In genomic region chr9:128702445-128702948, GRCh38 we compare ENCODE assay signal across 8 cellular contexts. TPM values are rescaled to one million over a fixed set of nuclear protein-coding genes. Genes with fewer than 3 reads are reported as not detected.
DNase-seq lines count a peak whose midpoint lies in the region; ATAC-seq and TF ChIP-seq lines count a peak whose summit lies in the region.

TSS of gene PKN3 (plus strand) at chr9:128702503. CDS start at chr9:128702916, 413 bp downstream.

- H3K9me3 ChIP-seq in Peyer's patch = no peaks in the 10 kb centered on the region

- peak within 1 kb of the TSS; percentile 69 to 79 (median 74) for H3K27ac ChIP-seq in Peyer's patch

- peaks cover 3% of the 10 kb centered on the region for H3K27me3 Mint-ChIP-seq in nephron progenitor cell (ENCODE audit: low read depth, poor library complexity)
- H3K27me3 Mint-ChIP-seq in stimulated activated naive CD8-positive, alpha-beta T cell treated with anti-CD3 and anti-CD28 coated beads, Interleukin-15, amount 100 ng/mL, for 72 hours = no peaks in the 10 kb centered on the region

- ATAC-seq in GM19397 (IDR thresholded peaks at IDR 0.05; ENCODE audit: unreplicated experiment) = peak; percentile 79
- peak; percentile 91 for ATAC-seq in stimulated activated naive CD8-positive, alpha-beta T cell treated with anti-CD3 and anti-CD28 coated beads, Interleukin-15, amount 100 ng/mL, for 72 hours

- H3K4me1 ChIP-seq in Peyer's patch = peaks cover 0 to 6% (median 2%) of the 10 kb centered on the region in 4 donors

- DNase-seq in COLO668 (lab: John Stamatoyannopoulos, UW; ENCODE audit: unreplicated experiment) = peak; percentile 92
- peak; percentile 71 for DNase-seq in HS-27A (ENCODE audit: low read depth)
- peak; percentile 82 to 95 (median 93) for DNase-seq in Peyer's patch
- DNase-seq in activated T-helper 1 cell treated with anti-CD3 and anti-CD28 coated beads, Interleukin-2, amount 50 U/mL, for 16 hours (ENCODE audit: low read depth in 1 of 2, low spot score in 1 of 2) = peak; percentile 73 to 81
- peak; percentile 66 for DNase-seq in fibroblast of peridontal ligament (ENCODE audit: extremely low read depth)
- peak; percentile 98 for DNase-seq in nephron progenitor cell
- DNase-seq in stimulated activated naive CD8-positive, alpha-beta T cell treated with anti-CD3 and anti-CD28 coated beads, Interleukin-15, amount 100 ng/mL, for 72 hours = peak; percentile 90 to 93

- TF ChIP-seq CTCF in Peyer's patch (IDR thresholded peaks at IDR 0.05) (peak; percentile 74 to 95 (median 86)), nephron progenitor cell (IDR thresholded peaks at IDR 0.05) (peak; percentile 91)

- peaks cover 12% of the 10 kb centered on the region for H3K4me1 Mint-ChIP-seq in nephron progenitor cell
- peaks cover 21% of the 10 kb centered on the region for H3K4me1 Mint-ChIP-seq in stimulated activated naive CD8-positive, alpha-beta T cell treated with anti-CD3 and anti-CD28 coated beads, Interleukin-15, amount 100 ng/mL, for 72 hours

- H3K27me3 ChIP-seq in Peyer's patch = no peaks in the 10 kb centered on the region

- peak within 1 kb of the TSS; percentile 48 for H3K27ac Mint-ChIP-seq in nephron progenitor cell
- H3K27ac Mint-ChIP-seq in stimulated activated naive CD8-positive, alpha-beta T cell treated with anti-CD3 and anti-CD28 coated beads, Interleukin-15, amount 100 ng/mL, for 72 hours = peak within 1 kb of the TSS; percentile 63 to 86

- H3K4me3 ChIP-seq in Peyer's patch = peak within 1 kb of the TSS; percentile 64 to 89 (median 78)

- H3K9me3 Mint-ChIP-seq in nephron progenitor cell = no peaks in the 10 kb centered on the region
- no peaks in the 10 kb centered on the region for H3K9me3 Mint-ChIP-seq in stimulated activated naive CD8-positive, alpha-beta T cell treated with anti-CD3 and anti-CD28 coated beads, Interleukin-15, amount 100 ng/mL, for 72 hours

- H3K36me3 ChIP-seq in Peyer's patch = no peaks in the 10 kb centered on the region

- peaks cover 3% of the 10 kb centered on the region for H3K36me3 Mint-ChIP-seq in nephron progenitor cell (ENCODE audit: low read depth)

- H3K4me3 Mint-ChIP-seq in nephron progenitor cell = peak within 1 kb of the TSS; percentile 87
- H3K4me3 Mint-ChIP-seq in stimulated activated naive CD8-positive, alpha-beta T cell treated with anti-CD3 and anti-CD28 coated beads, Interleukin-15, amount 100 ng/mL, for 72 hours = peak within 1 kb of the TSS; percentile 82 to 95

- TF ChIP-seq POLR2A in Peyer's patch (IDR thresholded peaks at IDR 0.05) = peak in 1 of 2 donors; percentile 28

RNA-seq across cellular contexts. Expression of gene PKN3, which starts in this region (rescaled TPM):
- total RNA-seq in Peyer's patch = 10 to 100 TPM in 1 of 4 donors, 1 to 10 TPM in 3; 5.6 to 15.7 (median 9.3) TPM

Comparison
In these comparisons a context has a peak if more than half of its experiments do, and no peak if none do; other contexts are left out.
1. Peak in every context shown above with its lines: DNase-seq, ATAC-seq, H3K4me3 ChIP-seq and H3K27ac ChIP-seq.